ENCODE assay signal across 1 cellular context in the genomic region with DNA sequence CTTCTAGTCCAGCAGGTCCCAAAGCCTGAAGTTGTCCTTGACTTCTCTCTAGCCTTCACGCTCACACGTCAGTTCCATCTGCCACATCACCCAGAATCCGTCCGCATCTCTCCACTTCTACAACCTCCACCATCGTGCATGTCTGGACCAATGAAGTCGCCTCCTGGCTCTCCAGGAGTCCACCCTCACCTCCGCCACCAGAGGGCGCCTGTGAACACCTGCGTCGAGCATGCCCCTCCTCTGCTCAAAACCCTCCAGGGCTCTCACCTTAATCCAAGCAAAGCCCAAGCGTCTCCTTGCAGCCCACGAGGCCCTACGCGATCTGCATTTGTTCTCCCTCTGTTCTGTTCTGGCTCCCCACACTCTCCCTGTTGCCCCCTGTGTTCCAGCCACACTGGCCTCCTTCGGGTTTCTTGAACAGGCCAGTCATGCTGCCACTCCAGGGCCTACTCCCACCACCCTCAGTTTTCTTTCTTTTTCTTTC.
TF ChIP-seq lines count a peak whose summit lies in the region.

No MANE protein-coding gene starts in this region.

TF ChIP-seq in K562, 482 proteins besides CTCF, POLR2A, EP300 and RAD21 (continued from another document):
- TF ChIP-seq, protein P1, sequence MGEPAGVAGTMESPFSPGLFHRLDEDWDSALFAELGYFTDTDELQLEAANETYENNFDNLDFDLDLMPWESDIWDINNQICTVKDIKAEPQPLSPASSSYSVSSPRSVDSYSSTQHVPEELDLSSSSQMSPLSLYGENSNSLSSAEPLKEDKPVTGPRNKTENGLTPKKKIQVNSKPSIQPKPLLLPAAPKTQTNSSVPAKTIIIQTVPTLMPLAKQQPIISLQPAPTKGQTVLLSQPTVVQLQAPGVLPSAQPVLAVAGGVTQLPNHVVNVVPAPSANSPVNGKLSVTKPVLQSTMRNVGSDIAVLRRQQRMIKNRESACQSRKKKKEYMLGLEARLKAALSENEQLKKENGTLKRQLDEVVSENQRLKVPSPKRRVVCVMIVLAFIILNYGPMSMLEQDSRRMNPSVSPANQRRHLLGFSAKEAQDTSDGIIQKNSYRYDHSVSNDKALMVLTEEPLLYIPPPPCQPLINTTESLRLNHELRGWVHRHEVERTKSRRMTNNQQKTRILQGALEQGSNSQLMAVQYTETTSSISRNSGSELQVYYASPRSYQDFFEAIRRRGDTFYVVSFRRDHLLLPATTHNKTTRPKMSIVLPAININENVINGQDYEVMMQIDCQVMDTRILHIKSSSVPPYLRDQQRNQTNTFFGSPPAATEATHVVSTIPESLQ (CRISPR knock-in tag; IDR thresholded peaks at IDR 0.05) = no peak
- peak; percentile 45; the same call in 1 of the 2 replicates for TF ChIP-seq TOE1 (IDR thresholded peaks at IDR 0.05; ENCODE audit: borderline replicate concordance)
- TF ChIP-seq TOE1 (CRISPR knock-in tag; IDR thresholded peaks at IDR 0.05; ENCODE audit: borderline replicate concordance, low read depth) = no peak
- no peak for TF ChIP-seq STAG1 (CRISPR knock-in tag; IDR thresholded peaks at IDR 0.05; ENCODE audit: borderline replicate concordance)
- TF ChIP-seq WHSC1 (IDR thresholded peaks at IDR 0.05; ENCODE audit: low read length) = no peak
- TF ChIP-seq, protein P2, sequence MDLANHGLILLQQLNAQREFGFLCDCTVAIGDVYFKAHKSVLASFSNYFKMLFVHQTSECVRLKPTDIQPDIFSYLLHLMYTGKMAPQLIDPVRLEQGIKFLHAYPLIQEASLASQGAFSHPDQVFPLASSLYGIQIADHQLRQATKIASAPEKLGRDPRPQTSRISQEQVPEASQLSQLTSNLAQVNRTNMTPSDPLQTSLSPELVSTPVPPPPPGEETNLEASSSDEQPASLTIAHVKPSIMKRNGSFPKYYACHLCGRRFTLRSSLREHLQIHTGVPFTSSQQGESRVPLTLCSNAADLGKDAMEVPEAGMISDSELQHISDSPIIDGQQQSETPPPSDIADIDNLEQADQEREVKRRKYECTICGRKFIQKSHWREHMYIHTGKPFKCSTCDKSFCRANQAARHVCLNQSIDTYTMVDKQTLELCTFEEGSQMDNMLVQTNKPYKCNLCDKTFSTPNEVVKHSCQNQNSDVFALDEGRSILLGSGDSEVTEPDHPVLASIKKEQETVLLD (IDR thresholded peaks at IDR 0.05) = peak; percentile 54; the same call in 1 of the 2 replicates
- TF ChIP-seq MCM3 (IDR thresholded peaks at IDR 0.05) = no peak
- TF ChIP-seq HDAC1 (IDR thresholded peaks at IDR 0.05) = peak in 1 of 2 experiments; percentile 55; a peak in 2 of 4 replicates
- no peak for TF ChIP-seq NR4A1 (CRISPR knock-in tag; IDR thresholded peaks at IDR 0.05)
- no peak for TF ChIP-seq NR4A1 (tag; IDR thresholded peaks at IDR 0.05)
- TF ChIP-seq KLF1 (tag; IDR thresholded peaks at IDR 0.05) = no peak
- TF ChIP-seq, protein P3, sequence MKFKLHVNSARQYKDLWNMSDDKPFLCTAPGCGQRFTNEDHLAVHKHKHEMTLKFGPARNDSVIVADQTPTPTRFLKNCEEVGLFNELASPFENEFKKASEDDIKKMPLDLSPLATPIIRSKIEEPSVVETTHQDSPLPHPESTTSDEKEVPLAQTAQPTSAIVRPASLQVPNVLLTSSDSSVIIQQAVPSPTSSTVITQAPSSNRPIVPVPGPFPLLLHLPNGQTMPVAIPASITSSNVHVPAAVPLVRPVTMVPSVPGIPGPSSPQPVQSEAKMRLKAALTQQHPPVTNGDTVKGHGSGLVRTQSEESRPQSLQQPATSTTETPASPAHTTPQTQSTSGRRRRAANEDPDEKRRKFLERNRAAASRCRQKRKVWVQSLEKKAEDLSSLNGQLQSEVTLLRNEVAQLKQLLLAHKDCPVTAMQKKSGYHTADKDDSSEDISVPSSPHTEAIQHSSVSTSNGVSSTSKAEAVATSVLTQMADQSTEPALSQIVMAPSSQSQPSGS (CRISPR knock-in tag; IDR thresholded peaks at IDR 0.05) = no peak
- TF ChIP-seq RBBP5 (IDR thresholded peaks at IDR 0.05; ENCODE audit: borderline replicate concordance, insufficient read depth, low read length, poor library complexity, severe bottlenecking) = peak; percentile 24
- TF ChIP-seq NCOA2 (IDR thresholded peaks at IDR 0.05; ENCODE audit: partially characterized antibody in 2 of 2) = no peak
- TF ChIP-seq ADNP (tag; IDR thresholded peaks at IDR 0.05) = no peak
- peak; percentile 39; the same call in 1 of the 2 replicates for TF ChIP-seq POLR2G (IDR thresholded peaks at IDR 0.05; ENCODE audit: low read depth, low read length)
- TF ChIP-seq IRF2 (CRISPR knock-in tag; IDR thresholded peaks at IDR 0.05) = no peak
- TF ChIP-seq ATF1 (CRISPR knock-in tag; IDR thresholded peaks at IDR 0.05) = no peak
- TF ChIP-seq ATF1 (tag; IDR thresholded peaks at IDR 0.05) = peak; percentile 63
- TF ChIP-seq ZNF354B (CRISPR knock-in tag; IDR thresholded peaks at IDR 0.05) = no peak
- no peak for TF ChIP-seq NR2C2 (CRISPR knock-in tag; IDR thresholded peaks at IDR 0.05)
- TF ChIP-seq NR2C2 (tag; IDR thresholded peaks at IDR 0.05) = no peak
- TF ChIP-seq ZNF174 (CRISPR knock-in tag; IDR thresholded peaks at IDR 0.05) = no peak
- no peak for TF ChIP-seq CBFA2T3 (IDR thresholded peaks at IDR 0.05)
- peak; percentile 80 for TF ChIP-seq MYC (IDR thresholded peaks at IDR 0.05; ENCODE audit: low read depth, low read length)
- TF ChIP-seq MYC (CRISPR knock-in tag; IDR thresholded peaks at IDR 0.05; ENCODE audit: borderline replicate concordance, low read depth) = no peak
- peak; percentile 76 for TF ChIP-seq JUND (IDR thresholded peaks at IDR 0.05; ENCODE audit: borderline replicate concordance, low read depth, low read length)
- TF ChIP-seq JUND (tag; IDR thresholded peaks at IDR 0.05; ENCODE audit: borderline replicate concordance, low read depth, low read length) = peak; percentile 43; the same call in 1 of the 3 replicates
- peak; percentile 56; the same call in 1 of the 2 replicates for TF ChIP-seq ZBTB7A (IDR thresholded peaks at IDR 0.05; ENCODE audit: borderline replicate concordance, control insufficient read depth, low read depth, low read length)
- TF ChIP-seq ZNF24 (IDR thresholded peaks at IDR 0.05) = no peak
- no peak for TF ChIP-seq SIX5 (IDR thresholded peaks at IDR 0.05; ENCODE audit: borderline replicate concordance in 1 of 2, insufficient read depth in 1 of 2, low read depth in 1 of 2, low read length in 2 of 2)
- TF ChIP-seq ZNF76 (CRISPR knock-in tag; IDR thresholded peaks at IDR 0.05; ENCODE audit: borderline replicate concordance) = no peak
- no peak for TF ChIP-seq ZKSCAN8 (CRISPR knock-in tag; IDR thresholded peaks at IDR 0.05)
- TF ChIP-seq BRF1 (IDR thresholded peaks at IDR 0.05; ENCODE audit: borderline replicate concordance, extremely low read depth, insufficient read length) = no peak
- peak; percentile 87 for TF ChIP-seq CREM (IDR thresholded peaks at IDR 0.05; ENCODE audit: low read depth)
- TF ChIP-seq SETDB1 (IDR thresholded peaks at IDR 0.05; ENCODE audit: low read length) = no peak
- TF ChIP-seq ZFP36 (IDR thresholded peaks at IDR 0.05; ENCODE audit: low read depth, low read length, partially characterized antibody) = peak; percentile 26
- TF ChIP-seq ZBTB1 (CRISPR knock-in tag; IDR thresholded peaks at IDR 0.05; ENCODE audit: borderline replicate concordance, low read depth) = no peak
- no peak for TF ChIP-seq ELF1 (tag; IDR thresholded peaks at IDR 0.05)
- no peak for TF ChIP-seq ZNF79 (CRISPR knock-in tag; IDR thresholded peaks at IDR 0.05; ENCODE audit: low read depth)
- no peak for TF ChIP-seq NFYB (IDR thresholded peaks at IDR 0.05; ENCODE audit: extremely low read depth, insufficient read length)
- TF ChIP-seq CXXC5 (CRISPR knock-in tag; IDR thresholded peaks at IDR 0.05) = peak; percentile 68
- TF ChIP-seq, protein P4, sequence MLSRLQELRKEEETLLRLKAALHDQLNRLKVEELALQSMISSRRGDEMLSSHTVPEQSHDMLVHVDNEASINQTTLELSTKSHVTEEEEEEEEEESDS (CRISPR knock-in tag; IDR thresholded peaks at IDR 0.05) = no peak
- TF ChIP-seq STAT5A (IDR thresholded peaks at IDR 0.05; ENCODE audit: borderline replicate concordance, low read length) = no peak
- TF ChIP-seq SMAD1 (IDR thresholded peaks at IDR 0.05; ENCODE audit: low read depth, low read length, partially characterized antibody) = no peak
- TF ChIP-seq NONO (IDR thresholded peaks at IDR 0.05; ENCODE audit: low read depth in 2 of 2, low read length in 1 of 2) = 0 out of 4 replicates have a peak, but pooled peaks of 1 of the 2 experiments have one; percentile 33
- 0 out of 2 replicates have a peak, but pooled peaks have one; percentile 23 for TF ChIP-seq HIVEP1 (CRISPR knock-in tag; IDR thresholded peaks at IDR 0.05)
- no peak for TF ChIP-seq ELF4 (CRISPR knock-in tag; IDR thresholded peaks at IDR 0.05)
- TF ChIP-seq TARDBP (IDR thresholded peaks at IDR 0.05) = peak; percentile 82; the same call in 1 of the 2 replicates
- TF ChIP-seq, protein P5, sequence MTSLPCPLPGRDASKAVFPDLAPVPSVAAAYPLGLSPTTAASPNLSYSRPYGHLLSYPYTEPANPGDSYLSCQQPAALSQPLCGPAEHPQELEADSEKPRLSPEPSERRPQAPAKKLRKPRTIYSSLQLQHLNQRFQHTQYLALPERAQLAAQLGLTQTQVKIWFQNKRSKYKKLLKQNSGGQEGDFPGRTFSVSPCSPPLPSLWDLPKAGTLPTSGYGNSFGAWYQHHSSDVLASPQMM (CRISPR knock-in tag; IDR thresholded peaks at IDR 0.05) = no peak
- no peak for TF ChIP-seq SNRNP70 (optimal IDR thresholded peaks at IDR 0.05; ENCODE audit: low read depth, low read length)
- no peak for TF ChIP-seq KDM2B (CRISPR knock-in tag; IDR thresholded peaks at IDR 0.05)
- TF ChIP-seq, protein P6, sequence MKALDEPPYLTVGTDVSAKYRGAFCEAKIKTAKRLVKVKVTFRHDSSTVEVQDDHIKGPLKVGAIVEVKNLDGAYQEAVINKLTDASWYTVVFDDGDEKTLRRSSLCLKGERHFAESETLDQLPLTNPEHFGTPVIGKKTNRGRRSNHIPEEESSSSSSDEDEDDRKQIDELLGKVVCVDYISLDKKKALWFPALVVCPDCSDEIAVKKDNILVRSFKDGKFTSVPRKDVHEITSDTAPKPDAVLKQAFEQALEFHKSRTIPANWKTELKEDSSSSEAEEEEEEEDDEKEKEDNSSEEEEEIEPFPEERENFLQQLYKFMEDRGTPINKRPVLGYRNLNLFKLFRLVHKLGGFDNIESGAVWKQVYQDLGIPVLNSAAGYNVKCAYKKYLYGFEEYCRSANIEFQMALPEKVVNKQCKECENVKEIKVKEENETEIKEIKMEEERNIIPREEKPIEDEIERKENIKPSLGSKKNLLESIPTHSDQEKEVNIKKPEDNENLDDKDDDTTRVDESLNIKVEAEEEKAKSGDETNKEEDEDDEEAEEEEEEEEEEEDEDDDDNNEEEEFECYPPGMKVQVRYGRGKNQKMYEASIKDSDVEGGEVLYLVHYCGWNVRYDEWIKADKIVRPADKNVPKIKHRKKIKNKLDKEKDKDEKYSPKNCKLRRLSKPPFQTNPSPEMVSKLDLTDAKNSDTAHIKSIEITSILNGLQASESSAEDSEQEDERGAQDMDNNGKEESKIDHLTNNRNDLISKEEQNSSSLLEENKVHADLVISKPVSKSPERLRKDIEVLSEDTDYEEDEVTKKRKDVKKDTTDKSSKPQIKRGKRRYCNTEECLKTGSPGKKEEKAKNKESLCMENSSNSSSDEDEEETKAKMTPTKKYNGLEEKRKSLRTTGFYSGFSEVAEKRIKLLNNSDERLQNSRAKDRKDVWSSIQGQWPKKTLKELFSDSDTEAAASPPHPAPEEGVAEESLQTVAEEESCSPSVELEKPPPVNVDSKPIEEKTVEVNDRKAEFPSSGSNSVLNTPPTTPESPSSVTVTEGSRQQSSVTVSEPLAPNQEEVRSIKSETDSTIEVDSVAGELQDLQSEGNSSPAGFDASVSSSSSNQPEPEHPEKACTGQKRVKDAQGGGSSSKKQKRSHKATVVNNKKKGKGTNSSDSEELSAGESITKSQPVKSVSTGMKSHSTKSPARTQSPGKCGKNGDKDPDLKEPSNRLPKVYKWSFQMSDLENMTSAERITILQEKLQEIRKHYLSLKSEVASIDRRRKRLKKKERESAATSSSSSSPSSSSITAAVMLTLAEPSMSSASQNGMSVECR (CRISPR knock-in tag; IDR thresholded peaks at IDR 0.05) = no peak
- no peak; the same call in 1 of the 2 replicates for TF ChIP-seq ESRRA (IDR thresholded peaks at IDR 0.05; ENCODE audit: borderline replicate concordance, low read depth)
- TF ChIP-seq, protein P7, sequence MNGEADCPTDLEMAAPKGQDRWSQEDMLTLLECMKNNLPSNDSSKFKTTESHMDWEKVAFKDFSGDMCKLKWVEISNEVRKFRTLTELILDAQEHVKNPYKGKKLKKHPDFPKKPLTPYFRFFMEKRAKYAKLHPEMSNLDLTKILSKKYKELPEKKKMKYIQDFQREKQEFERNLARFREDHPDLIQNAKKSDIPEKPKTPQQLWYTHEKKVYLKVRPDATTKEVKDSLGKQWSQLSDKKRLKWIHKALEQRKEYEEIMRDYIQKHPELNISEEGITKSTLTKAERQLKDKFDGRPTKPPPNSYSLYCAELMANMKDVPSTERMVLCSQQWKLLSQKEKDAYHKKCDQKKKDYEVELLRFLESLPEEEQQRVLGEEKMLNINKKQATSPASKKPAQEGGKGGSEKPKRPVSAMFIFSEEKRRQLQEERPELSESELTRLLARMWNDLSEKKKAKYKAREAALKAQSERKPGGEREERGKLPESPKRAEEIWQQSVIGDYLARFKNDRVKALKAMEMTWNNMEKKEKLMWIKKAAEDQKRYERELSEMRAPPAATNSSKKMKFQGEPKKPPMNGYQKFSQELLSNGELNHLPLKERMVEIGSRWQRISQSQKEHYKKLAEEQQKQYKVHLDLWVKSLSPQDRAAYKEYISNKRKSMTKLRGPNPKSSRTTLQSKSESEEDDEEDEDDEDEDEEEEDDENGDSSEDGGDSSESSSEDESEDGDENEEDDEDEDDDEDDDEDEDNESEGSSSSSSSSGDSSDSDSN (IDR thresholded peaks at IDR 0.05; ENCODE audit: borderline replicate concordance in 1 of 2, low read depth in 2 of 2, low read length in 2 of 2) = no peak
- TF ChIP-seq SP1 (CRISPR knock-in tag; IDR thresholded peaks at IDR 0.05) = peak; percentile 50; the same call in 1 of the 2 replicates
- TF ChIP-seq MXI1 (IDR thresholded peaks at IDR 0.05; ENCODE audit: low read depth, low read length) = no peak
- TF ChIP-seq, protein P8, sequence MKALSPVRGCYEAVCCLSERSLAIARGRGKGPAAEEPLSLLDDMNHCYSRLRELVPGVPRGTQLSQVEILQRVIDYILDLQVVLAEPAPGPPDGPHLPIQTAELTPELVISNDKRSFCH (CRISPR knock-in tag; IDR thresholded peaks at IDR 0.05) = no peak
- TF ChIP-seq, protein P8 (tag; IDR thresholded peaks at IDR 0.05) = no peak
